Comparison of ENCODE assay signal across 1 cellular context in genomic region chr1:19385869-19386591, GRCh38.
TF ChIP-seq lines count a peak whose summit lies in the region.

No MANE protein-coding gene starts in this region.

TF ChIP-seq in GM12878, 131 proteins besides CTCF, POLR2A, EP300 and RAD21 (continued from another document):
- TF ChIP-seq E2F8 (IDR thresholded peaks at IDR 0.05; ENCODE audit: low read depth, partially characterized antibody) (no peak), BMI1 (IDR thresholded peaks at IDR 0.05; ENCODE audit: borderline replicate concordance) (no peak), ZBTB11 (CRISPR knock-in tag; IDR thresholded peaks at IDR 0.05) (no peak)
